In genomic region chr1:116972676-116973035, GRCh38 we compare ENCODE assay signal across 26 cellular contexts. TPM values are rescaled to one million over a fixed set of nuclear protein-coding genes. Genes with fewer than 3 reads are reported as not detected.
DNase-seq lines count a peak whose midpoint lies in the region; ATAC-seq and TF ChIP-seq lines count a peak whose summit lies in the region.
"Had no signal": no experiment of that assay in that cellular context is flagged by ENCODE, and none has a peak within 500 bp of the region (broad histone marks: within the 10 kb centered on the region; RNA-seq: fewer than 3 reads in every experiment).

No MANE protein-coding gene starts in this region.

- no peak overlapping the region for H3K4me3 ChIP-seq in adrenal gland
- H3K4me3 ChIP-seq: BLaER1, esophagus squamous epithelium, Peyer's patch, SK-N-MC had no signal

- no peak overlapping the region for H3K4me3 Mint-ChIP-seq in neural crest cell
- H3K4me3 Mint-ChIP-seq: activated CD4-positive, alpha-beta T cell treated with anti-CD3 and anti-CD28 coated beads, Interleukin-2, amount 10 ng/mL, durations not matched to agents 7 days and 5 days; activated naive CD4-positive, alpha-beta T cell treated with anti-CD3 and anti-CD28 coated beads, Interleukin-2, amount 10 ng/mL, durations not matched to agents 7 days and 5 days; IgD-negative memory B cell; T-helper 17 cell had no signal

- H3K27ac ChIP-seq in adrenal gland (peak overlapping the region in 3 of 5 donors; percentile 34 to 70 (median 58)), epithelial cell of prostate (peak overlapping the region; percentile 33)
- H3K27ac ChIP-seq: BLaER1, esophagus squamous epithelium, Peyer's patch, SK-N-MC, VCaP had no signal

- 59 to 72% (median 61%) methylated on average over 2 of the region's 2 CpGs for WGBS in adrenal gland, 4 donors

- H3K36me3 Mint-ChIP-seq in neural crest cell (ENCODE audit: low read depth) = peaks cover 53% of the 10 kb centered on the region
- H3K36me3 Mint-ChIP-seq: activated naive CD4-positive, alpha-beta T cell treated with anti-CD3 and anti-CD28 coated beads, Interleukin-2, amount 10 ng/mL, durations not matched to agents 7 days and 5 days had no signal

- no peaks in the 10 kb centered on the region for H3K27me3 ChIP-seq in adrenal gland
- H3K27me3 ChIP-seq: BLaER1, esophagus squamous epithelium, Peyer's patch had no signal

- H3K36me3 ChIP-seq in adrenal gland (replicated peaks in 1 of 2) = no peaks in the 10 kb centered on the region
- H3K36me3 ChIP-seq: BLaER1 had no signal

- no peak for TF ChIP-seq CTCF in adrenal gland (IDR thresholded peaks at IDR 0.05)
- TF ChIP-seq CTCF in neural crest cell (conservative IDR thresholded peaks at IDR 0.05) = no peak

- DNase-seq in Daoy (ENCODE audit: low read depth) (peak; percentile 29), adrenal gland (no peak), epithelial cell of prostate (ENCODE audit: low read depth, low spot score) (no peak), neural crest cell (ENCODE audit: low read depth, low spot score) (no peak), GDM1 (lab: John Stamatoyannopoulos, UW) (no peak), NCI-H345 treated with DMSO at 0.1 percent for 48 hours (lab: John Stamatoyannopoulos, UW; ENCODE audit: unreplicated experiment) (no peak), NCI-H2081 (lab: John Stamatoyannopoulos, UW) (no peak)
- DNase-seq: ACHN; activated CD4-positive, alpha-beta T cell treated with anti-CD3 and anti-CD28 coated beads, Interleukin-2, amount 10 ng/mL, durations not matched to agents 7 days and 5 days; activated naive CD4-positive, alpha-beta T cell treated with anti-CD3 and anti-CD28 coated beads, Interleukin-2, amount 10 ng/mL, durations not matched to agents 7 days and 5 days; effector CD8-positive, alpha-beta T cell; esophagus squamous epithelium; GOT3; mesendoderm; NCI-H1105 treated with DMSO at 0.1 percent for 48 hours; NCI-H2029 treated with DMSO at 0.1 percent for 48 hours; NK-92 treated with Interleukin-12 subunit alpha and Interleukin-12 subunit beta, amount 100 ng/mL, for 24 hours; occipital lobe; Peyer's patch; substantia nigra; T-helper 17 cell had no signal

- no peak for TF ChIP-seq POLR2A in adrenal gland (IDR thresholded peaks at IDR 0.05)

- peaks cover 25% of the 10 kb centered on the region for H3K4me1 Mint-ChIP-seq in neural crest cell
- H3K4me1 Mint-ChIP-seq: activated CD4-positive, alpha-beta T cell treated with anti-CD3 and anti-CD28 coated beads, Interleukin-2, amount 10 ng/mL, durations not matched to agents 7 days and 5 days; activated naive CD4-positive, alpha-beta T cell treated with anti-CD3 and anti-CD28 coated beads, Interleukin-2, amount 10 ng/mL, durations not matched to agents 7 days and 5 days; IgD-negative memory B cell; T-helper 17 cell had no signal

- intact Hi-C loops in adrenal gland (cut with DNase I) = no loop called here

- no peaks in the 10 kb centered on the region for H3K9me3 ChIP-seq in adrenal gland (replicated peaks in 1 of 3)
- H3K9me3 ChIP-seq: esophagus squamous epithelium, Peyer's patch had no signal

- peaks cover 15% of the 10 kb centered on the region for H3K9me3 Mint-ChIP-seq in neural crest cell
- H3K9me3 Mint-ChIP-seq: activated naive CD4-positive, alpha-beta T cell treated with anti-CD3 and anti-CD28 coated beads, Interleukin-2, amount 10 ng/mL, durations not matched to agents 7 days and 5 days had no signal

- H3K4me1 ChIP-seq in adrenal gland (replicated peaks in 1 of 2) = peaks cover 6 to 12% of the 10 kb centered on the region in 2 donors
- H3K4me1 ChIP-seq: BLaER1, Peyer's patch had no signal

- peak overlapping the region; percentile 57 for H3K27ac Mint-ChIP-seq in neural crest cell (ENCODE audit: unreplicated experiment)
- H3K27ac Mint-ChIP-seq: activated CD4-positive, alpha-beta T cell treated with anti-CD3 and anti-CD28 coated beads, Interleukin-2, amount 10 ng/mL, durations not matched to agents 7 days and 5 days; activated naive CD4-positive, alpha-beta T cell treated with anti-CD3 and anti-CD28 coated beads, Interleukin-2, amount 10 ng/mL, durations not matched to agents 7 days and 5 days; IgD-negative memory B cell; T-helper 17 cell had no signal

- ATAC-seq in HG03354 (IDR thresholded peaks at IDR 0.05; ENCODE audit: poor library complexity, severe bottlenecking, unreplicated experiment) = no peak
- ATAC-seq: T-helper 17 cell had no signal

- no peaks in the 10 kb centered on the region for H3K27me3 Mint-ChIP-seq in neural crest cell (ENCODE audit: low read depth)
- H3K27me3 Mint-ChIP-seq: activated naive CD4-positive, alpha-beta T cell treated with anti-CD3 and anti-CD28 coated beads, Interleukin-2, amount 10 ng/mL, durations not matched to agents 7 days and 5 days had no signal

RNA-seq across cellular contexts. Expression of gene CD101, which starts 28.9 kb away (rescaled TPM):
- total RNA-seq in Daoy (2014; rRNA removed; shearing (Covaris generic)) = 9.3 and 11.0 TPM in 2 replicates
- 1 to 10 TPM in 6 of 8 donors, under 1 TPM in 2; 0.47 to 2.9 (median 1.5) TPM for total RNA-seq in adrenal gland
- 1 to 10 TPM; 1.8 to 7.5 (median 6.1) TPM for polyA plus RNA-seq in adrenal gland
- 3.7 and 4.3 TPM in 2 replicates for total RNA-seq in neural crest cell
